Comparison of ENCODE assay signal across 9 cellular contexts in genomic region chr10:69088801-69089501, GRCh38. TPM values are rescaled to one million over a fixed set of nuclear protein-coding genes. Genes with fewer than 3 reads are reported as not detected.
DNase-seq lines count a peak whose midpoint lies in the region; ATAC-seq, FAIRE-seq and TF ChIP-seq lines count a peak whose summit lies in the region.
"Had no signal": no experiment of that assay in that cellular context is flagged by ENCODE, and none has a peak within 500 bp of the region (broad histone marks: within the 10 kb centered on the region; RNA-seq: fewer than 3 reads in every experiment).

No MANE protein-coding gene starts in this region.

- TF ChIP-seq CTCF in ascending aorta (IDR thresholded peaks at IDR 0.05): no peak

- H3K4me1 ChIP-seq in ascending aorta: peaks cover 7% of the 10 kb centered on the region in 2 donors

- no peaks in the 10 kb centered on the region for H3K9me3 ChIP-seq in ascending aorta

- no peaks in the 10 kb centered on the region for H3K36me3 ChIP-seq in ascending aorta

- ATAC-seq in HG02840 (IDR thresholded peaks at IDR 0.05; ENCODE audit: low FRiP score, unreplicated experiment): no peak

- FAIRE-seq in frontal cortex (lab: Jason Lieb, UNC): no peak

- H3K27ac ChIP-seq in ascending aorta: peak overlapping the region; percentile 82 to 83

- intact Hi-C loops in ascending aorta (cut with DNase I): loop anchor here (1.0 to 2.0 kb wide), 2 partner anchors 28 to 34 kb away; no protein-coding TSS in a partner anchor

- peak overlapping the region; percentile 100 for H3K4me3 ChIP-seq in GM08714 (ENCODE audit: low read length)
- H3K4me3 ChIP-seq in ascending aorta: peak overlapping the region; percentile 46 to 65

- DNase-seq in M059J (ENCODE audit: low read depth) (peak; percentile 74), ascending aorta (ENCODE audit: low spot score in 2 of 2) (no peak), myocyte (ENCODE audit: low read depth) (peak; percentile 32), C1 segment of cervical spinal cord (lab: John Stamatoyannopoulos, UW) (no peak), OCI-M2 (lab: John Stamatoyannopoulos, UW; ENCODE audit: unreplicated experiment) (no peak), frontal cortex (ENCODE audit: low spot score in 2 of 2) (no peak)

- no peaks in the 10 kb centered on the region for H3K27me3 ChIP-seq in ascending aorta

RNA-seq across cellular contexts. Expression of gene SRGN, which starts 1.0 kb away (rescaled TPM):
- total RNA-seq in M059J (2014; rRNA removed; shearing (Covaris generic)): 740 and 865 TPM in 2 replicates
- total RNA-seq in ascending aorta (155 TPM), myocyte (51.7 and 51.8 TPM in 2 replicates), frontal cortex (22.4 TPM)
- 81.4 TPM for polyA plus RNA-seq in myocyte (2012)
- total RNA-seq: neural crest cell had no signal

RNA-seq across cellular contexts. Expression of gene VPS26A, which starts 35.0 kb away (rescaled TPM):
- 21.2 and 44.1 TPM in 2 replicates for total RNA-seq in M059J (2014; rRNA removed; shearing (Covaris generic))
- total RNA-seq in ascending aorta (26.0 TPM), myocyte (28.1 and 32.2 TPM in 2 replicates), frontal cortex (57.5 TPM)
- 25.2 TPM for polyA plus RNA-seq in myocyte (2012)

Comparison
In these comparisons a context has a peak if more than half of its experiments do, and no peak if none do; other contexts are left out.
1. DNase-seq: peak in M059J (single experiment) and myocyte (single experiment); none in ascending aorta (0 of 2), C1 segment of cervical spinal cord (0 of 14), OCI-M2 (single experiment) and frontal cortex (0 of 2).